Comparison of ENCODE assay signal across 19 cellular contexts in genomic region chr17:4764612-4765011, GRCh38. TPM values are rescaled to one million over a fixed set of nuclear protein-coding genes. Genes with fewer than 3 reads are reported as not detected.
DNase-seq lines count a peak whose midpoint lies in the region; ATAC-seq and TF ChIP-seq lines count a peak whose summit lies in the region.
"Had no signal": no experiment of that assay in that cellular context is flagged by ENCODE, and none has a peak within 500 bp of the region (broad histone marks: within the 10 kb centered on the region; RNA-seq: fewer than 3 reads in every experiment).

No MANE protein-coding gene starts in this region.

- DNase-seq in G401 (ENCODE audit: low spot score) (peak; percentile 2), NB4 (ENCODE audit: low read depth) (peak; percentile 56), globus pallidus (ENCODE audit: low spot score) (peak; percentile 64), putamen (ENCODE audit: low spot score) (peak; percentile 23), NCI-H69 (lab: John Stamatoyannopoulos, UW) (no peak)
- DNase-seq in activated CD8-positive, alpha-beta memory T cell treated with anti-CD3 and anti-CD28 coated beads, Interleukin-2, amount 50 U/mL, for 4 hours, result no peak
- DNase-seq: activated CD4-positive, alpha-beta T cell treated with anti-CD3 and anti-CD28 coated beads for 48 hours; activated naive CD4-positive, alpha-beta T cell; cerebellar nuclear complex; DMS 273 treated with DMSO at 0.1 percent for 48 hours; NCI-H187 treated with DMSO at 0.1 percent for 48 hours; NCI-H446; occipital lobe; stimulated activated CD4-positive, alpha-beta T cell treated with anti-CD3 and anti-CD28 coated beads, Interleukin-2, amount 100 ng/mL, for 48 hours; testis had no signal

- no peak for TF ChIP-seq POLR2A in NB4 (IDR thresholded peaks at IDR 0.05; ENCODE audit: extremely low read depth, insufficient read length)

- TF ChIP-seq CTCF in NB4 (IDR thresholded peaks at IDR 0.05; ENCODE audit: low read depth, low read length), result no peak

- in situ Hi-C loops in G401 (cut with HindIII; ENCODE audit: low sequenced_read_pairs), result no loop called here

- ATAC-seq in GM21515 (IDR thresholded peaks at IDR 0.05; ENCODE audit: unreplicated experiment), result no peak
- no peak for ATAC-seq in HG03432 (IDR thresholded peaks at IDR 0.05; ENCODE audit: unreplicated experiment)

- H3K4me3 ChIP-seq in NB4 (ENCODE audit: low read depth, low read length), result no peak overlapping the region
- H3K4me3 ChIP-seq: testis had no signal

RNA-seq across cellular contexts. Expression of gene TM4SF5, which starts 7.1 kb away (rescaled TPM):
- not detected in 2 replicates for total RNA-seq in G401 (2014; rRNA removed; shearing (Covaris generic))
- total RNA-seq: aorta, M059J, occipital lobe had no signal

RNA-seq across cellular contexts. Expression of gene VMO1, which starts 21.6 kb away (rescaled TPM):
- not detected in 2 replicates for total RNA-seq in G401 (2014; rRNA removed; shearing (Covaris generic))

RNA-seq across cellular contexts. Expression of gene GLTPD2, which starts 24.2 kb away (rescaled TPM):
- not detected in 2 replicates for total RNA-seq in G401 (2014; rRNA removed; shearing (Covaris generic))
- total RNA-seq: aorta, M059J, occipital lobe, testis had no signal

RNA-seq across cellular contexts. Expression of gene CXCL16, which starts 24.9 kb away (rescaled TPM):
- total RNA-seq in G401 (2014; rRNA removed; shearing (Covaris generic)), result 0.86 TPM in 1 of 2 replicates, not detected in the other

RNA-seq across cellular contexts. Expression of gene ZMYND15, which starts 25.0 kb away (rescaled TPM):
- 0.68 TPM in 1 of 2 replicates, not detected in the other for total RNA-seq in G401 (2014; rRNA removed; shearing (Covaris generic))
- total RNA-seq: M059J had no signal

Comparison
In these comparisons a context has a peak if more than half of its experiments do, and no peak if none do; other contexts are left out.
1. DNase-seq: peak in G401 (single experiment), NB4 (single experiment), globus pallidus (single experiment) and putamen (single experiment); none in NCI-H69 (single experiment) and activated CD8-positive, alpha-beta memory T cell treated with anti-CD3 and anti-CD28 coated beads, Interleukin-2, amount 50 U/mL, for 4 hours (single experiment).